In genomic region chr12:51371295-51371953, GRCh38 we compare ENCODE assay signal across 9 cellular contexts. TPM values are rescaled to one million over a fixed set of nuclear protein-coding genes. Genes with fewer than 3 reads are reported as not detected.
DNase-seq lines count a peak whose midpoint lies in the region; ATAC-seq and FAIRE-seq lines count a peak whose summit lies in the region.
"Had no signal": no experiment of that assay in that cellular context is flagged by ENCODE, and none has a peak within 500 bp of the region (broad histone marks: within the 10 kb centered on the region; RNA-seq: fewer than 3 reads in every experiment).

No MANE protein-coding gene starts in this region.

- H3K4me1 ChIP-seq in skeletal muscle satellite cell (ENCODE audit: control insufficient read depth, insufficient read depth, low read length): peaks cover 43% of the 10 kb centered on the region

- DNase-seq in AG08396 (ENCODE audit: low spot score): peak; percentile 96
- peak; percentile 92 for DNase-seq in HTR-8/SVneo (ENCODE audit: insufficient read length, low spot score)
- DNase-seq in hepatic stellate cell (ENCODE audit: low spot score): peak; percentile 96
- no peak for DNase-seq in NCI-H748 treated with DMSO at 0.1 percent for 48 hours (lab: John Stamatoyannopoulos, UW)

- H3K4me3 ChIP-seq in skeletal muscle satellite cell (ENCODE audit: low read length): peak overlapping the region; percentile 1

- no peaks in the 10 kb centered on the region for H3K27me3 ChIP-seq in skeletal muscle satellite cell (ENCODE audit: control insufficient read depth, insufficient read depth, low read length)

- H3K36me3 Mint-ChIP-seq in activated T-helper 17 cell treated with anti-CD3 and anti-CD28 coated beads, Interleukin-2, amount 50 U/mL, for 72 hours (ENCODE audit: low read depth): peaks cover 11% of the 10 kb centered on the region

- H3K4me2 ChIP-seq in skeletal muscle satellite cell (ENCODE audit: low read length): peak overlapping the region; percentile 63

- H3K4me3 Mint-ChIP-seq in activated T-helper 17 cell treated with anti-CD3 and anti-CD28 coated beads, Interleukin-2, amount 50 U/mL, for 72 hours: peak overlapping the region; percentile 17
- H3K4me3 Mint-ChIP-seq: dendritic cell treated with granulocyte-macrophage colony-stimulating factor and Interleukin-4, amounts not matched to agents 40 ng/mL and 50 ng/mL, for 4 days had no signal

- peak overlapping the region; percentile 54 for H3K9ac ChIP-seq in skeletal muscle satellite cell (ENCODE audit: low read depth, low read length)

- ATAC-seq in activated T-helper 17 cell treated with anti-CD3 and anti-CD28 coated beads, Interleukin-2, amount 50 U/mL, for 72 hours (replicated peaks): no peak
- ATAC-seq in HG03521 (IDR thresholded peaks at IDR 0.05; ENCODE audit: unreplicated experiment) (no peak), HG03457 (IDR thresholded peaks at IDR 0.05; ENCODE audit: unreplicated experiment) (no peak)

- H3K9me3 Mint-ChIP-seq in activated T-helper 17 cell treated with anti-CD3 and anti-CD28 coated beads, Interleukin-2, amount 50 U/mL, for 72 hours: no peaks in the 10 kb centered on the region

- no peaks in the 10 kb centered on the region for H3K36me3 ChIP-seq in skeletal muscle satellite cell (ENCODE audit: insufficient read depth, low read length)

- no peaks in the 10 kb centered on the region for H3K9me3 ChIP-seq in skeletal muscle satellite cell (replicated peaks; ENCODE audit: low read length)

- H3K27ac Mint-ChIP-seq in activated T-helper 17 cell treated with anti-CD3 and anti-CD28 coated beads, Interleukin-2, amount 50 U/mL, for 72 hours: no peak overlapping the region
- H3K27ac Mint-ChIP-seq: dendritic cell treated with granulocyte-macrophage colony-stimulating factor and Interleukin-4, amounts not matched to agents 40 ng/mL and 50 ng/mL, for 4 days had no signal

- no peaks in the 10 kb centered on the region for H3K27me3 Mint-ChIP-seq in activated T-helper 17 cell treated with anti-CD3 and anti-CD28 coated beads, Interleukin-2, amount 50 U/mL, for 72 hours

- FAIRE-seq in HTR-8/SVneo (lab: Jason Lieb, UNC): peak; percentile 38

- H3K4me1 Mint-ChIP-seq in activated T-helper 17 cell treated with anti-CD3 and anti-CD28 coated beads, Interleukin-2, amount 50 U/mL, for 72 hours: peaks cover 17% of the 10 kb centered on the region

RNA-seq across cellular contexts. Expression of gene GALNT6, which starts 19.8 kb away (rescaled TPM):
- 1 to 10 TPM; 6.2 to 7.2 TPM for total RNA-seq in activated T-helper 17 cell treated with anti-CD3 and anti-CD28 coated beads, Interleukin-2, amount 50 U/mL, for 72 hours
- 2.8 and 10.7 TPM in 2 replicates for total RNA-seq in skeletal muscle satellite cell (2012; rRNA removed)

RNA-seq across cellular contexts. Expression of gene CELA1, which starts 24.9 kb away (rescaled TPM):
- not detected for total RNA-seq in activated T-helper 17 cell treated with anti-CD3 and anti-CD28 coated beads, Interleukin-2, amount 50 U/mL, for 72 hours
- total RNA-seq in skeletal muscle satellite cell (2012; rRNA removed): not detected in 2 replicates

RNA-seq across cellular contexts. Expression of gene BIN2, which starts 47.5 kb away (rescaled TPM):
- total RNA-seq in activated T-helper 17 cell treated with anti-CD3 and anti-CD28 coated beads, Interleukin-2, amount 50 U/mL, for 72 hours: 10 to 100 TPM; 45.8 to 78.8 TPM
- total RNA-seq in skeletal muscle satellite cell (2012; rRNA removed): not detected in 2 replicates

RNA-seq across cellular contexts. Expression of gene SLC4A8, which starts 53.2 kb away (rescaled TPM):
- total RNA-seq in activated T-helper 17 cell treated with anti-CD3 and anti-CD28 coated beads, Interleukin-2, amount 50 U/mL, for 72 hours: 1 to 10 TPM; 2.2 to 8.0 TPM
- total RNA-seq in skeletal muscle satellite cell (2012; rRNA removed): 1.1 and 1.5 TPM in 2 replicates
